ENCODE assay signal across 1 cellular context in the genomic region with DNA sequence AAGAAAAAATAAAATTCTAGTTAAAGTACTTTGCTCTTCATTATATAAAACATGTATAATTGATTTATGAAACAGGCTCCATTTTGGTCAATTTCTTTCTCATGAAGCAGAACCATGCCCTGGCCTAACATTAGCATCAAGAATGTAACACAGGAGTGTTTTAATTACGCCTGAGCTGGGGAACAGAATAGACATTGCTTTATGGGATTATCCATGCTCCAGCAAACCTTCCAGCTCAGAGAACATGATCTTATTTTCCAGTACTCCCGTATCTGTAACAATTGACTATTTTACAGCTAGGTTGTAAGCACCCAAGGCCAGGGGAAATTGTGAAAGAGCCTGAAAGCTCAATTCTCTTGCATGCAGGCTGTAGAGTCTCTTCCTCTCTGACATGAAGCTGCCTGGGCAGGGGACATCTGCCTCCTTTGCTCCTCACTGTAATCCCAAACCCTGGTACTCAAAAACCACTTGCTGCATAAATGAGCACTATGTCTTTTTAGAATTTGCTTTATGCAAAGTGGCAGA.
TF ChIP-seq lines count a peak whose summit lies in the region.

No MANE protein-coding gene starts in this region.

TF ChIP-seq in GM23338, 12 proteins besides CTCF, POLR2A, EP300 and RAD21 (continued from another document):
- TF ChIP-seq EZH2phosphoT487 (IDR thresholded peaks at IDR 0.05; ENCODE audit: unreplicated experiment): no peak
- no peak for TF ChIP-seq NANOG (IDR thresholded peaks at IDR 0.05; ENCODE audit: borderline replicate concordance)
- no peak for TF ChIP-seq ZNF331 (CRISPR knock-in tag; IDR thresholded peaks at IDR 0.05; ENCODE audit: low read depth)
